Comparison of ENCODE assay signal across 2 cellular contexts in the genomic region with DNA sequence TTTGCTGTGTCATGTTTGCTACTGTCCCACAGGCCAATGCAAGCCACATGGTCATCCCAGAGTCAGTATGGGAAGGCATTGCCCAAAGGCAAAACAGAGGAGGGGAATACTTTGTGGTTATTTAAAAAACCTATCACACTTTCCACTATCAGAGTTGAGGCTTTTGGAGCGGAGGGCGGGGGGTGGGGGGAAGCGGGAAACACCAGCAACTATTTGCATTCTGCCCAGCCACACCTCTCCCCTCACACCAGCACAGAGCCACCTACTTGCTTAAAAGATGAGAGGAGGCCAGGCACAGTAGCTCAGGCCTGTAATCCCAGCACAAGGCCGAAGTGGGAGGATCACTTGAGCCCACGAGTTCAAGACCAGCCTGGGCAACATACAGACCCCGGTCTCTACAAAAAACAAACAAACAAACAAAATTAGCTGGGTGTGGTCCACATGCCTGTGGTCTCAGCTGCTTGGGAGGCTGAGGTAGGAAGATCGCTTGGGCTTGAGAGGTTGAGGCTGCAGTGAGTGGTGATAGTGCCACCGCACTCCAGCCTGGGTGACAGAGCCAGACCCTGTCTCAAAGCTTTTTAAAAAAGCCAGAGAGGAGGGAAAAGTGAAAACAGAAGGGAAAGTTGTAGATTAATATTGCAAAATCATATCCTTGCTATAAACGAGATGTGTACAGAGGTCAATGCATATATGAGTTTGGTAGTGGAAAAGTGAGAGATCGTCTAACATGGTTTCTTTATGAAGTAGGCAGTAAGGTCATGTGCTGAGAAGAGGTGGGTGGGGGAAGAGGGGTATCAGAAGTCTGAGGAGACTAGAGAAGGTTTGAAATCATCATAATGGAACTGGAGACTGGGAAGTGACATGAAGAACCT.
TF ChIP-seq lines count a peak whose summit lies in the region.

No MANE protein-coding gene starts in this region.

TF ChIP-seq in HepG2, 621 proteins besides CTCF, POLR2A, EP300 and RAD21:
- TF ChIP-seq, protein P1, sequence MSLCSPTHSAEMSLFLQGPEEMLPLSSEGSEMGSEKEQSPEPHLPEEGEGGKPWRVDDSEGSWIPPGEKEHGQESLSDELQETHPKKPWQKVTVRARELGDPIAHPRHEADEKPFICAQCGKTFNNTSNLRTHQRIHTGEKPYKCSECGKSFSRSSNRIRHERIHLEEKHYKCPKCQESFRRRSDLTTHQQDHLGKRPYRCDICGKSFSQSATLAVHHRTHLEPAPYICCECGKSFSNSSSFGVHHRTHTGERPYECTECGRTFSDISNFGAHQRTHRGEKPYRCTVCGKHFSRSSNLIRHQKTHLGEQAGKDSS (CRISPR knock-in tag; IDR thresholded peaks at IDR 0.05; ENCODE audit: borderline replicate concordance, low read depth): no peak
- TF ChIP-seq ZFP36 (IDR thresholded peaks at IDR 0.05; ENCODE audit: borderline replicate concordance, low read depth, low read length, partially characterized antibody): no peak
- TF ChIP-seq ISL2 (CRISPR knock-in tag; IDR thresholded peaks at IDR 0.05): no peak
- TF ChIP-seq SCMH1 (CRISPR knock-in tag; IDR thresholded peaks at IDR 0.05; ENCODE audit: borderline replicate concordance): no peak
- TF ChIP-seq, protein P2, sequence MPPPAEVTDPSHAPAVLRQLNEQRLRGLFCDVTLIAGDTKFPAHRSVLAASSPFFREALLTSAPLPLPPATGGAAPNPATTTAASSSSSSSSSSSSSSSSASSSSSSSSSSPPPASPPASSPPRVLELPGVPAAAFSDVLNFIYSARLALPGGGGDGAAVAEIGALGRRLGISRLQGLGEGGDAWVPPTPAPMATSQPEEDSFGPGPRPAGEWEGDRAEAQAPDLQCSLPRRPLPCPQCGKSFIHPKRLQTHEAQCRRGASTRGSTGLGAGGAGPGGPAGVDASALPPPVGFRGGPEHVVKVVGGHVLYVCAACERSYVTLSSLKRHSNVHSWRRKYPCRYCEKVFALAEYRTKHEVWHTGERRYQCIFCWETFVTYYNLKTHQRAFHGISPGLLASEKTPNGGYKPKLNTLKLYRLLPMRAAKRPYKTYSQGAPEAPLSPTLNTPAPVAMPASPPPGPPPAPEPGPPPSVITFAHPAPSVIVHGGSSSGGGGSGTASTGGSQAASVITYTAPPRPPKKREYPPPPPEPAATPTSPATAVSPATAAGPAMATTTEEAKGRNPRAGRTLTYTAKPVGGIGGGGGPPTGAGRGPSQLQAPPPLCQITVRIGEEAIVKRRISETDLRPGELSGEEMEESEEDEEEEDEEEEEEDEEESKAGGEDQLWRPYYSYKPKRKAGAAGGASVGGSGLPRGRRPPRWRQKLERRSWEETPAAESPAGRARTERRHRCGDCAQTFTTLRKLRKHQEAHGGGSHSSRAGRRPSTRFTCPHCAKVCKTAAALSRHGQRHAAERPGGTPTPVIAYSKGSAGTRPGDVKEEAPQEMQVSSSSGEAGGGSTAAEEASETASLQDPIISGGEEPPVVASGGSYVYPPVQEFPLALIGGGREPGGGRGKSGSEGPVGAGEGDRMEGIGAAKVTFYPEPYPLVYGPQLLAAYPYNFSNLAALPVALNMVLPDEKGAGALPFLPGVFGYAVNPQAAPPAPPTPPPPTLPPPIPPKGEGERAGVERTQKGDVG (CRISPR knock-in tag; IDR thresholded peaks at IDR 0.05; ENCODE audit: borderline replicate concordance): no peak
- TF ChIP-seq ZNF720 (CRISPR knock-in tag; IDR thresholded peaks at IDR 0.05): no peak
- no peak for TF ChIP-seq HES4 (CRISPR knock-in tag; IDR thresholded peaks at IDR 0.05; ENCODE audit: borderline replicate concordance)
- TF ChIP-seq, protein P3, sequence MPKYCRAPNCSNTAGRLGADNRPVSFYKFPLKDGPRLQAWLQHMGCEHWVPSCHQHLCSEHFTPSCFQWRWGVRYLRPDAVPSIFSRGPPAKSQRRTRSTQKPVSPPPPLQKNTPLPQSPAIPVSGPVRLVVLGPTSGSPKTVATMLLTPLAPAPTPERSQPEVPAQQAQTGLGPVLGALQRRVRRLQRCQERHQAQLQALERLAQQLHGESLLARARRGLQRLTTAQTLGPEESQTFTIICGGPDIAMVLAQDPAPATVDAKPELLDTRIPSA (CRISPR knock-in tag; IDR thresholded peaks at IDR 0.05; ENCODE audit: borderline replicate concordance): no peak
- TF ChIP-seq HNRNPLL (IDR thresholded peaks at IDR 0.05; ENCODE audit: low read depth, low read length, poor library complexity, severe bottlenecking): no peak
- TF ChIP-seq ZNF326 (CRISPR knock-in tag; IDR thresholded peaks at IDR 0.05; ENCODE audit: borderline replicate concordance): no peak
- no peak for TF ChIP-seq ZNF564 (CRISPR knock-in tag; IDR thresholded peaks at IDR 0.05)
- TF ChIP-seq ZNF772 (CRISPR knock-in tag; IDR thresholded peaks at IDR 0.05): no peak
- TF ChIP-seq, protein P4, sequence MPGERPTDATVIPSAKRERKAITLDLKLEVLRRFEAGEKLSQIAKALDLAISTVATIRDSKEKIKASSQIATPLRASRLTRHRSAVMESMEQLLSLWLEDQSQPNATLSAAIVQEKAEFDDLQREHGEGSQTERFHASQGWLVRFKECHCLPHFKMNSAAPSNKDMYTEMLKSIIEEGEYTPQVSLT (CRISPR knock-in tag; IDR thresholded peaks at IDR 0.05; ENCODE audit: borderline replicate concordance, low read depth): no peak
- no peak for TF ChIP-seq MIXL1 (CRISPR knock-in tag; IDR thresholded peaks at IDR 0.05)
- no peak for TF ChIP-seq ATF1 (CRISPR knock-in tag; IDR thresholded peaks at IDR 0.05)
- TF ChIP-seq ELF3 (CRISPR knock-in tag; IDR thresholded peaks at IDR 0.05): no peak
- TF ChIP-seq KMT2A (CRISPR knock-in tag; IDR thresholded peaks at IDR 0.05): no peak
TF ChIP-seq in HepG2: peak in this region for 0.

TF ChIP-seq in SK-N-SH, 30 proteins besides CTCF, POLR2A, EP300 and RAD21:
- TF ChIP-seq TEAD4 (IDR thresholded peaks at IDR 0.05; ENCODE audit: borderline replicate concordance, insufficient read depth) (no peak), ELF1 (IDR thresholded peaks at IDR 0.05) (no peak), SIN3A (IDR thresholded peaks at IDR 0.05; ENCODE audit: borderline replicate concordance, low read depth, low read length) (no peak), POLR2AphosphoS5 (IDR thresholded peaks at IDR 0.05; ENCODE audit: low read depth, low read length) (no peak), NRF1 (IDR thresholded peaks at IDR 0.05; ENCODE audit: low read depth, low read length) (no peak), RXRA (IDR thresholded peaks at IDR 0.05; ENCODE audit: borderline replicate concordance, low read depth) (no peak)
TF ChIP-seq in SK-N-SH: peak in this region for 0.
